In the genomic region with DNA sequence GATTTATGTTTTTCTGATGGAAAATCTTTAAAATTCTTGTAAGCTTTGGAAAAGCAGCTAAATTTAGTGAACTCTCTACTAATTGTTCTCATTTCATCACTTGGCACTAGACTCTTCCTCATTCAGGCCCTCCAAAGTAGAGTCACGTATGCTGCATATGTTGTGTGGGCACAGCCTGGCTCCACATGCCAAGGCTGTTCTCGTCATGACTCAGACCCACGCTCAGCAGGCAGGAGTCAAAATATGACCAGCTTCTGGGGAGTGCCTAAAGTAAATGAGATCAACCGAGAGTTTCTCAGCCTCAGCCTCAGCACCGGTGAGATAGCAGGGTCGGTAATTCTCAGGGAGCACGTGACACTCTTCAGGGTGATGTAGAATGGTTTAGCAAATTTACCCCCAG, we compare ENCODE assay signal across 2 cellular contexts.
TF ChIP-seq lines count a peak whose summit lies in the region.

No MANE protein-coding gene starts in this region.

TF ChIP-seq in HCT116, 20 proteins besides CTCF, POLR2A, EP300 and RAD21:
- TF ChIP-seq, protein P1, sequence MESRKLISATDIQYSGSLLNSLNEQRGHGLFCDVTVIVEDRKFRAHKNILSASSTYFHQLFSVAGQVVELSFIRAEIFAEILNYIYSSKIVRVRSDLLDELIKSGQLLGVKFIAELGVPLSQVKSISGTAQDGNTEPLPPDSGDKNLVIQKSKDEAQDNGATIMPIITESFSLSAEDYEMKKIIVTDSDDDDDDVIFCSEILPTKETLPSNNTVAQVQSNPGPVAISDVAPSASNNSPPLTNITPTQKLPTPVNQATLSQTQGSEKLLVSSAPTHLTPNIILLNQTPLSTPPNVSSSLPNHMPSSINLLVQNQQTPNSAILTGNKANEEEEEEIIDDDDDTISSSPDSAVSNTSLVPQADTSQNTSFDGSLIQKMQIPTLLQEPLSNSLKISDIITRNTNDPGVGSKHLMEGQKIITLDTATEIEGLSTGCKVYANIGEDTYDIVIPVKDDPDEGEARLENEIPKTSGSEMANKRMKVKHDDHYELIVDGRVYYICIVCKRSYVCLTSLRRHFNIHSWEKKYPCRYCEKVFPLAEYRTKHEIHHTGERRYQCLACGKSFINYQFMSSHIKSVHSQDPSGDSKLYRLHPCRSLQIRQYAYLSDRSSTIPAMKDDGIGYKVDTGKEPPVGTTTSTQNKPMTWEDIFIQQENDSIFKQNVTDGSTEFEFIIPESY (IDR thresholded peaks at IDR 0.05; ENCODE audit: extremely low read depth, insufficient replicate concordance, low read length), result no peak
- TF ChIP-seq FOSL1 (IDR thresholded peaks at IDR 0.05; ENCODE audit: low read depth), result no peak
- TF ChIP-seq YY1 (IDR thresholded peaks at IDR 0.05; ENCODE audit: extremely low read depth, insufficient replicate concordance, low read depth, low read length), result no peak
- TF ChIP-seq, protein P2, sequence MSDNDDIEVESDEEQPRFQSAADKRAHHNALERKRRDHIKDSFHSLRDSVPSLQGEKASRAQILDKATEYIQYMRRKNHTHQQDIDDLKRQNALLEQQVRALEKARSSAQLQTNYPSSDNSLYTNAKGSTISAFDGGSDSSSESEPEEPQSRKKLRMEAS (IDR thresholded peaks at IDR 0.05), result no peak
- TF ChIP-seq ZFX (IDR thresholded peaks at IDR 0.05), result no peak
- no peak for TF ChIP-seq ELF1 (IDR thresholded peaks at IDR 0.05; ENCODE audit: borderline replicate concordance, low read depth)
- no peak for TF ChIP-seq EGR1 (IDR thresholded peaks at IDR 0.05; ENCODE audit: low read depth)
- TF ChIP-seq, protein P3, sequence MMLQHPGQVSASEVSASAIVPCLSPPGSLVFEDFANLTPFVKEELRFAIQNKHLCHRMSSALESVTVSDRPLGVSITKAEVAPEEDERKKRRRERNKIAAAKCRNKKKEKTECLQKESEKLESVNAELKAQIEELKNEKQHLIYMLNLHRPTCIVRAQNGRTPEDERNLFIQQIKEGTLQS (IDR thresholded peaks at IDR 0.05), result no peak
- TF ChIP-seq TCF7L2 (IDR thresholded peaks at IDR 0.05; ENCODE audit: borderline replicate concordance, extremely low read depth, insufficient read depth, insufficient read length), result no peak
- no peak for TF ChIP-seq SRF (IDR thresholded peaks at IDR 0.05; ENCODE audit: low read depth)
- TF ChIP-seq, protein P4, sequence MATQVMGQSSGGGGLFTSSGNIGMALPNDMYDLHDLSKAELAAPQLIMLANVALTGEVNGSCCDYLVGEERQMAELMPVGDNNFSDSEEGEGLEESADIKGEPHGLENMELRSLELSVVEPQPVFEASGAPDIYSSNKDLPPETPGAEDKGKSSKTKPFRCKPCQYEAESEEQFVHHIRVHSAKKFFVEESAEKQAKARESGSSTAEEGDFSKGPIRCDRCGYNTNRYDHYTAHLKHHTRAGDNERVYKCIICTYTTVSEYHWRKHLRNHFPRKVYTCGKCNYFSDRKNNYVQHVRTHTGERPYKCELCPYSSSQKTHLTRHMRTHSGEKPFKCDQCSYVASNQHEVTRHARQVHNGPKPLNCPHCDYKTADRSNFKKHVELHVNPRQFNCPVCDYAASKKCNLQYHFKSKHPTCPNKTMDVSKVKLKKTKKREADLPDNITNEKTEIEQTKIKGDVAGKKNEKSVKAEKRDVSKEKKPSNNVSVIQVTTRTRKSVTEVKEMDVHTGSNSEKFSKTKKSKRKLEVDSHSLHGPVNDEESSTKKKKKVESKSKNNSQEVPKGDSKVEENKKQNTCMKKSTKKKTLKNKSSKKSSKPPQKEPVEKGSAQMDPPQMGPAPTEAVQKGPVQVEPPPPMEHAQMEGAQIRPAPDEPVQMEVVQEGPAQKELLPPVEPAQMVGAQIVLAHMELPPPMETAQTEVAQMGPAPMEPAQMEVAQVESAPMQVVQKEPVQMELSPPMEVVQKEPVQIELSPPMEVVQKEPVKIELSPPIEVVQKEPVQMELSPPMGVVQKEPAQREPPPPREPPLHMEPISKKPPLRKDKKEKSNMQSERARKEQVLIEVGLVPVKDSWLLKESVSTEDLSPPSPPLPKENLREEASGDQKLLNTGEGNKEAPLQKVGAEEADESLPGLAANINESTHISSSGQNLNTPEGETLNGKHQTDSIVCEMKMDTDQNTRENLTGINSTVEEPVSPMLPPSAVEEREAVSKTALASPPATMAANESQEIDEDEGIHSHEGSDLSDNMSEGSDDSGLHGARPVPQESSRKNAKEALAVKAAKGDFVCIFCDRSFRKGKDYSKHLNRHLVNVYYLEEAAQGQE (IDR thresholded peaks at IDR 0.05; ENCODE audit: low read depth), result no peak
- no peak for TF ChIP-seq CBX3 (IDR thresholded peaks at IDR 0.05; ENCODE audit: low read depth)
- TF ChIP-seq POLR2AphosphoS5 (IDR thresholded peaks at IDR 0.05; ENCODE audit: low read depth, low read length), result no peak
- no peak for TF ChIP-seq SIN3A (IDR thresholded peaks at IDR 0.05; ENCODE audit: low read depth)
- no peak for TF ChIP-seq JUND (IDR thresholded peaks at IDR 0.05)
- TF ChIP-seq SP1 (IDR thresholded peaks at IDR 0.05; ENCODE audit: low read depth), result no peak
- no peak for TF ChIP-seq EZH2 (IDR thresholded peaks at IDR 0.05)

TF ChIP-seq in SK-N-SH, 30 proteins besides CTCF, POLR2A, EP300 and RAD21:
- TF ChIP-seq FOSL2 (IDR thresholded peaks at IDR 0.05; ENCODE audit: borderline replicate concordance, low read depth) (peak; percentile 32; the same call in 1 of the 2 replicates), SMC3 (IDR thresholded peaks at IDR 0.05; ENCODE audit: low read depth, low read length) (no peak), TCF12 (IDR thresholded peaks at IDR 0.05) (peak; percentile 14; the same call in 1 of the 2 replicates), JUND (IDR thresholded peaks at IDR 0.05) (peak; percentile 7; the same call in 1 of the 2 replicates)
